In genomic region chr6:73461537-73462350, GRCh38 we compare ENCODE assay signal across 1 cellular context.
A peak's percentile ranks its signal among the peaks of the same experiment; 100 is the strongest.
TF ChIP-seq lines count a peak whose summit lies in the region.

TSS of gene MTO1 (plus strand) at chr6:73461737. CDS start at chr6:73461855, 118 bp downstream.

TF ChIP-seq in HepG2, 621 proteins besides CTCF, POLR2A, EP300 and RAD21 (continued from another document and continues in another):
- TF ChIP-seq ZNF547 (CRISPR knock-in tag; IDR thresholded peaks at IDR 0.05) = no peak
- peak; percentile 57 for TF ChIP-seq GATAD2A (CRISPR knock-in tag; IDR thresholded peaks at IDR 0.05)
- TF ChIP-seq ZKSCAN1 (IDR thresholded peaks at IDR 0.05; ENCODE audit: low read length) = no peak
- TF ChIP-seq SMAD1 (CRISPR knock-in tag; IDR thresholded peaks at IDR 0.05; ENCODE audit: borderline replicate concordance, low read depth) = no peak
- peak; percentile 49; the same call in 1 of the 2 replicates for TF ChIP-seq ZMYM3 (CRISPR knock-in tag; IDR thresholded peaks at IDR 0.05)
- peak; percentile 92 for TF ChIP-seq YEATS4 (CRISPR knock-in tag; IDR thresholded peaks at IDR 0.05; ENCODE audit: borderline replicate concordance)
- peak; percentile 76 for TF ChIP-seq TMF1 (CRISPR knock-in tag; IDR thresholded peaks at IDR 0.05; ENCODE audit: low read depth)
- no peak for TF ChIP-seq RFXANK (CRISPR knock-in tag; IDR thresholded peaks at IDR 0.05)
- TF ChIP-seq U2AF1 (optimal IDR thresholded peaks at IDR 0.05; ENCODE audit: low read depth, low read length) = no peak
- TF ChIP-seq SRSF4 (IDR thresholded peaks at IDR 0.05; ENCODE audit: low read depth, low read length, poor library complexity, severe bottlenecking) = no peak
- TF ChIP-seq LRRFIP1 (CRISPR knock-in tag; conservative IDR thresholded peaks at IDR 0.05) = no peak
- peak; percentile 72; the same call in 1 of the 2 replicates for TF ChIP-seq TBX2 (CRISPR knock-in tag; IDR thresholded peaks at IDR 0.05; ENCODE audit: borderline replicate concordance)
- TF ChIP-seq MXI1 (IDR thresholded peaks at IDR 0.05; ENCODE audit: borderline replicate concordance, low read depth, low read length) = no peak; the same call in 2 of the 3 replicates
- TF ChIP-seq ZNF770 (CRISPR knock-in tag; IDR thresholded peaks at IDR 0.05) = peak; percentile 33
- no peak for TF ChIP-seq ZBTB4 (CRISPR knock-in tag; IDR thresholded peaks at IDR 0.05; ENCODE audit: borderline replicate concordance)
- peak; percentile 81 for TF ChIP-seq SAP130 (CRISPR knock-in tag; IDR thresholded peaks at IDR 0.05; ENCODE audit: low read depth)
- no peak for TF ChIP-seq ATM (IDR thresholded peaks at IDR 0.05; ENCODE audit: borderline replicate concordance)
- no peak for TF ChIP-seq PRDM15 (CRISPR knock-in tag; IDR thresholded peaks at IDR 0.05)
- TF ChIP-seq IRF2 (CRISPR knock-in tag; IDR thresholded peaks at IDR 0.05) = 0 out of 2 replicates have a peak, but pooled peaks have one; percentile 42
- no peak for TF ChIP-seq MBD4 (IDR thresholded peaks at IDR 0.05; ENCODE audit: borderline replicate concordance, low read length)
- peak; percentile 59; the same call in 1 of the 2 replicates for TF ChIP-seq ARNT2 (CRISPR knock-in tag; IDR thresholded peaks at IDR 0.05; ENCODE audit: low read depth)
- TF ChIP-seq MZF1 (CRISPR knock-in tag; IDR thresholded peaks at IDR 0.05; ENCODE audit: borderline replicate concordance) = no peak
- TF ChIP-seq EHMT2 (IDR thresholded peaks at IDR 0.05; ENCODE audit: borderline replicate concordance, low read depth, low read length) = no peak
- peak; percentile 37; the same call in 1 of the 2 replicates for TF ChIP-seq ZNF280B (CRISPR knock-in tag; IDR thresholded peaks at IDR 0.05; ENCODE audit: borderline replicate concordance)
- no peak for TF ChIP-seq ZNF513 (CRISPR knock-in tag; conservative IDR thresholded peaks at IDR 0.05)
- peak; percentile 61; the same call in 1 of the 2 replicates for TF ChIP-seq ZBTB2 (CRISPR knock-in tag; IDR thresholded peaks at IDR 0.05; ENCODE audit: low read depth)
- 0 out of 2 replicates have a peak, but pooled peaks have one; percentile 21 for TF ChIP-seq ZBTB33 (CRISPR knock-in tag; IDR thresholded peaks at IDR 0.05)
- peak; percentile 48; the same call in 1 of the 2 replicates for TF ChIP-seq ONECUT2 (CRISPR knock-in tag; IDR thresholded peaks at IDR 0.05)
- no peak for TF ChIP-seq TCF7 (IDR thresholded peaks at IDR 0.05; ENCODE audit: low read depth)
- no peak for TF ChIP-seq ZNF563 (CRISPR knock-in tag; IDR thresholded peaks at IDR 0.05)
- 0 out of 2 replicates have a peak, but pooled peaks have one; percentile 41 for TF ChIP-seq ZNF451 (CRISPR knock-in tag; IDR thresholded peaks at IDR 0.05)
- TF ChIP-seq MTERF4 (CRISPR knock-in tag; IDR thresholded peaks at IDR 0.05) = no peak
- no peak for TF ChIP-seq ZNF670 (CRISPR knock-in tag; IDR thresholded peaks at IDR 0.05; ENCODE audit: borderline replicate concordance)
- TF ChIP-seq ZFX (CRISPR knock-in tag; IDR thresholded peaks at IDR 0.05; ENCODE audit: low read depth) = peak; percentile 54
- 0 out of 2 replicates have a peak, but pooled peaks have one; percentile 61 for TF ChIP-seq ZNF12 (CRISPR knock-in tag; IDR thresholded peaks at IDR 0.05)
- TF ChIP-seq CERS6 (CRISPR knock-in tag; IDR thresholded peaks at IDR 0.05) = no peak
